In genomic region chr16:84839956-84840355, GRCh38 we compare ENCODE assay signal across 12 cellular contexts. TPM values are rescaled to one million over a fixed set of nuclear protein-coding genes. Genes with fewer than 3 reads are reported as not detected.
DNase-seq lines count a peak whose midpoint lies in the region; TF ChIP-seq lines count a peak whose summit lies in the region.
"Had no signal": no experiment of that assay in that cellular context is flagged by ENCODE, and none has a peak within 500 bp of the region (broad histone marks: within the 10 kb centered on the region; RNA-seq: fewer than 3 reads in every experiment).

No MANE protein-coding gene starts in this region.

- H3K4me3 Mint-ChIP-seq in activated naive CD4-positive, alpha-beta T cell treated with anti-CD3 and anti-CD28 coated beads for 36 hours: no peak overlapping the region
- H3K4me3 Mint-ChIP-seq: activated CD4-positive, alpha-beta T cell treated with anti-CD3 and anti-CD28 coated beads, Interleukin-2, amount 10 ng/mL, durations not matched to agents 24 days and 14 days; activated T-helper 1 cell treated with anti-CD3 and anti-CD28 coated beads, Interleukin-12 subunit alpha, Interleukin-12 subunit beta, Interleukin-2, Interleukin-4 antibody, amounts not matched to agents 30 ng/mL and 10 ng/mL and 1 ng/mL, durations not matched to agents 14 hours and 24 hours and 36 hours had no signal

- H3K4me3 ChIP-seq in ACC112 (ENCODE audit: low read depth, low read length) (no peak overlapping the region), kidney epithelial cell (ENCODE audit: low read depth, low read length) (no peak overlapping the region)

- peaks cover 52% of the 10 kb centered on the region for H3K4me1 ChIP-seq in ACC112 (ENCODE audit: control insufficient read depth, insufficient read depth, low read length, unreplicated experiment)

- peaks cover 3% of the 10 kb centered on the region for H3K79me2 ChIP-seq in ACC112 (ENCODE audit: control insufficient read depth, insufficient read depth, low read length, unreplicated experiment)

- peak; percentile 80 for DNase-seq in HT1080 (ENCODE audit: low read depth)
- peak; percentile 86 for DNase-seq in amniotic epithelial cell (ENCODE audit: low read depth)
- peak; percentile 92 for DNase-seq in kidney epithelial cell (ENCODE audit: low read depth)
- DNase-seq in middle frontal gyrus (ENCODE audit: extremely low spot score, low spot score): no peak
- no peak for DNase-seq in activated naive CD4-positive, alpha-beta T cell treated with anti-CD3 and anti-CD28 coated beads for 36 hours
- DNase-seq in stimulated activated CD4-positive, alpha-beta T cell treated with anti-CD3 and anti-CD28 coated beads, Interleukin-4, amount 100 ng/mL, for 1 hour: no peak
- no peak for DNase-seq in NCI-H1092 treated with DMSO at 0.1 percent for 48 hours (lab: John Stamatoyannopoulos, UW)
- DNase-seq: activated CD4-positive, alpha-beta T cell treated with anti-CD3 and anti-CD28 coated beads, Interleukin-2, amount 10 ng/mL, durations not matched to agents 24 days and 14 days; DMS53; NCI-H1694 had no signal

- no peak overlapping the region for H3K27ac Mint-ChIP-seq in activated naive CD4-positive, alpha-beta T cell treated with anti-CD3 and anti-CD28 coated beads for 36 hours
- H3K27ac Mint-ChIP-seq: activated CD4-positive, alpha-beta T cell treated with anti-CD3 and anti-CD28 coated beads, Interleukin-2, amount 10 ng/mL, durations not matched to agents 24 days and 14 days; activated T-helper 1 cell treated with anti-CD3 and anti-CD28 coated beads, Interleukin-12 subunit alpha, Interleukin-12 subunit beta, Interleukin-2, Interleukin-4 antibody, amounts not matched to agents 30 ng/mL and 10 ng/mL and 1 ng/mL, durations not matched to agents 14 hours and 24 hours and 36 hours had no signal

- H3K27me3 ChIP-seq in ACC112 (ENCODE audit: insufficient read depth, low read length): no peaks in the 10 kb centered on the region
- H3K27me3 ChIP-seq in kidney epithelial cell (ENCODE audit: control insufficient read depth, insufficient read depth, low read length): no peaks in the 10 kb centered on the region

- H3K36me3 ChIP-seq in ACC112 (ENCODE audit: insufficient read depth, low read length): no peaks in the 10 kb centered on the region
- no peaks in the 10 kb centered on the region for H3K36me3 ChIP-seq in kidney epithelial cell (ENCODE audit: control insufficient read depth, insufficient read depth, low read length)

- no peak overlapping the region for H2AFZ ChIP-seq in ACC112 (ENCODE audit: low read length, unreplicated experiment)

- peaks cover 17% of the 10 kb centered on the region for H3K27me3 Mint-ChIP-seq in activated naive CD4-positive, alpha-beta T cell treated with anti-CD3 and anti-CD28 coated beads for 36 hours (ENCODE audit: low read depth)

- no peak for TF ChIP-seq CTCF in kidney epithelial cell (IDR thresholded peaks at IDR 0.05; ENCODE audit: insufficient read depth, low read length, poor library complexity, severe bottlenecking)

- CTCF ChIA-PET in activated naive CD4-positive, alpha-beta T cell treated with anti-CD3 and anti-CD28 coated beads for 36 hours (lab: Charles Lee): interaction anchor here (0.6 to 1.6 kb wide), 2 partner anchors 37 to 131 kb away, joined by 3 read pairs; no protein-coding TSS in a partner anchor

- H3K27ac ChIP-seq in ACC112 (ENCODE audit: low read depth, low read length): peak overlapping the region; percentile 99

- intact Hi-C loops in activated naive CD4-positive, alpha-beta T cell treated with anti-CD3 and anti-CD28 coated beads for 36 hours (cut with micrococcal nuclease): no loop called here

- peaks cover 8% of the 10 kb centered on the region for H3K4me1 Mint-ChIP-seq in activated naive CD4-positive, alpha-beta T cell treated with anti-CD3 and anti-CD28 coated beads for 36 hours (ENCODE audit: low read depth)
- H3K4me1 Mint-ChIP-seq: activated CD4-positive, alpha-beta T cell treated with anti-CD3 and anti-CD28 coated beads, Interleukin-2, amount 10 ng/mL, durations not matched to agents 24 days and 14 days had no signal

- H3K36me3 Mint-ChIP-seq in activated naive CD4-positive, alpha-beta T cell treated with anti-CD3 and anti-CD28 coated beads for 36 hours (ENCODE audit: low read depth): no peaks in the 10 kb centered on the region

- no peaks in the 10 kb centered on the region for H3K9me3 Mint-ChIP-seq in activated naive CD4-positive, alpha-beta T cell treated with anti-CD3 and anti-CD28 coated beads for 36 hours
- H3K9me3 Mint-ChIP-seq: activated CD4-positive, alpha-beta T cell treated with anti-CD3 and anti-CD28 coated beads, Interleukin-2, amount 10 ng/mL, durations not matched to agents 24 days and 14 days; activated T-helper 1 cell treated with anti-CD3 and anti-CD28 coated beads, Interleukin-12 subunit alpha, Interleukin-12 subunit beta, Interleukin-2, Interleukin-4 antibody, amounts not matched to agents 30 ng/mL and 10 ng/mL and 1 ng/mL, durations not matched to agents 14 hours and 24 hours and 36 hours had no signal

RNA-seq across cellular contexts. Expression of gene CRISPLD2, which starts 20.2 kb away (rescaled TPM):
- total RNA-seq in HT1080 (2014; rRNA removed; shearing (Covaris generic)): 0.40 TPM in 1 of 2 replicates, not detected in the other
- 0.26 and 0.50 TPM in 2 replicates for polyA plus RNA-seq in HT1080 (2015; cell fraction: cytosol; rRNA removed)
- 0.52 and 1.4 TPM in 2 replicates for polyA plus RNA-seq in HT1080 (2015; cell fraction: nucleus; rRNA removed)
- 2.5 and 3.3 TPM in 2 replicates for total RNA-seq in kidney epithelial cell
- under 1 TPM in 1 of 2 experiments, not detected in 1; 0.14 TPM for total RNA-seq in activated naive CD4-positive, alpha-beta T cell treated with anti-CD3 and anti-CD28 coated beads for 36 hours
- total RNA-seq: activated T-helper 1 cell treated with anti-CD3 and anti-CD28 coated beads, Interleukin-12 subunit alpha, Interleukin-12 subunit beta, Interleukin-2, Interleukin-4 antibody, amounts not matched to agents 30 ng/mL and 10 ng/mL and 1 ng/mL, durations not matched to agents 14 hours and 24 hours and 36 hours had no signal

Comparison
In these comparisons a context has a peak if more than half of its experiments do, and no peak if none do; other contexts are left out.
1. DNase-seq: peak in HT1080 (single experiment), amniotic epithelial cell (single experiment) and kidney epithelial cell (single experiment); none in middle frontal gyrus (single experiment), activated naive CD4-positive, alpha-beta T cell treated with anti-CD3 and anti-CD28 coated beads for 36 hours (single experiment), stimulated activated CD4-positive, alpha-beta T cell treated with anti-CD3 and anti-CD28 coated beads, Interleukin-4, amount 100 ng/mL, for 1 hour (single experiment) and NCI-H1092 treated with DMSO at 0.1 percent for 48 hours (single experiment).